Comparison of ENCODE assay signal across 8 cellular contexts in genomic region chr1:223771814-223772770, GRCh38. TPM values are rescaled to one million over a fixed set of nuclear protein-coding genes. Genes with fewer than 3 reads are reported as not detected.
A peak's percentile ranks its signal among the peaks of the same experiment; 100 is the strongest.
DNase-seq lines count a peak whose midpoint lies in the region; ATAC-seq and TF ChIP-seq lines count a peak whose summit lies in the region.

No MANE protein-coding gene starts in this region.

- intact Hi-C loops in esophagus muscularis mucosa (cut with DNase I): loop anchor here (10.0 kb wide), 1 partner anchor 73 kb away; the partner anchor contains the start of gene TP53BP2

- TF ChIP-seq POLR2A in esophagus muscularis mucosa (IDR thresholded peaks at IDR 0.05; ENCODE audit: low read depth): no peak

- peak overlapping the region; percentile 5 for H3K27ac Mint-ChIP-seq in activated naive CD4-positive, alpha-beta T cell treated with anti-CD3 and anti-CD28 coated beads, Interleukin-2, amount 10 ng/mL, durations not matched to agents 7 days and 5 days
- H3K27ac Mint-ChIP-seq in nephron: peak overlapping the region; percentile 43 to 87 (median 70)

- H3K27me3 Mint-ChIP-seq in activated naive CD4-positive, alpha-beta T cell treated with anti-CD3 and anti-CD28 coated beads, Interleukin-2, amount 10 ng/mL, durations not matched to agents 7 days and 5 days: no peaks in the 10 kb centered on the region
- no peaks in the 10 kb centered on the region for H3K27me3 Mint-ChIP-seq in nephron (ENCODE audit: low read depth)

- H2AFZ ChIP-seq in SK-N-SH (ENCODE audit: low read depth): peak overlapping the region; percentile 26; the same call in 1 of the 2 replicates

- H3K36me3 Mint-ChIP-seq in activated naive CD4-positive, alpha-beta T cell treated with anti-CD3 and anti-CD28 coated beads, Interleukin-2, amount 10 ng/mL, durations not matched to agents 7 days and 5 days: peaks cover 72% of the 10 kb centered on the region
- peaks cover 82% of the 10 kb centered on the region for H3K36me3 Mint-ChIP-seq in nephron (ENCODE audit: low read depth)

- POLR2A ChIA-PET in SK-N-SH (lab: Yijun Ruan, JAX): no interaction called here

- H3K9ac ChIP-seq in SK-N-SH: peak overlapping the region; percentile 61

- no peak for TF ChIP-seq RAD21 in SK-N-SH (IDR thresholded peaks at IDR 0.05; ENCODE audit: low read length)

- H3K79me2 ChIP-seq in SK-N-SH (ENCODE audit: insufficient read depth): peaks cover 13% of the 10 kb centered on the region; the same call in 1 of the 2 replicates

- H3K9me2 ChIP-seq in SK-N-SH: no peaks in the 10 kb centered on the region

- peak overlapping the region; percentile 58 for H3K4me2 ChIP-seq in SK-N-SH

- H3K4me3 ChIP-seq in SK-N-SH (ENCODE audit: low read depth in 2 of 2, low read length in 1 of 2) (peak overlapping the region in 1 of 2 experiments; percentile 30; a peak in 2 of 4 replicates), esophagus muscularis mucosa (peak overlapping the region in 1 of 4 donors; percentile 21)

- TF ChIP-seq EP300 in SK-N-SH (IDR thresholded peaks at IDR 0.05; ENCODE audit: borderline replicate concordance in 1 of 2, low read depth in 1 of 2, low read length in 1 of 2) (peak in 1 of 2 experiments; percentile 59; a peak in 1 of 4 replicates), esophagus muscularis mucosa (IDR thresholded peaks at IDR 0.05) (no peak)

- no peak overlapping the region for H3K4me3 Mint-ChIP-seq in activated naive CD4-positive, alpha-beta T cell treated with anti-CD3 and anti-CD28 coated beads, Interleukin-2, amount 10 ng/mL, durations not matched to agents 7 days and 5 days
- no peak overlapping the region for H3K4me3 Mint-ChIP-seq in nephron

- no peak for DNase-seq in activated naive CD4-positive, alpha-beta T cell treated with anti-CD3 and anti-CD28 coated beads, Interleukin-2, amount 10 ng/mL, durations not matched to agents 7 days and 5 days
- DNase-seq in activated naive CD4-positive, alpha-beta T cell treated with anti-CD3 and anti-CD28 coated beads, Interleukin-2, amount 50 U/mL, for 16 hours: no peak
- DNase-seq in SK-N-SH (no peak), esophagus muscularis mucosa (ENCODE audit: extremely low spot score) (no peak)
- DNase-seq in stimulated activated CD4-positive, alpha-beta T cell treated with anti-CD3 and anti-CD28 coated beads, Interleukin-2, amount 100 ng/mL, for 48 hours: no peak

- WGBS in SK-N-SH (ENCODE audit: low lambda C conversion rate): 16% methylated on average over 16 of the region's 16 CpGs
- 32% methylated on average over 16 of the region's 16 CpGs for WGBS in esophagus muscularis mucosa

- H3F3A ChIP-seq in SK-N-SH (replicated peaks; ENCODE audit: insufficient read depth): peaks cover 69% of the 10 kb centered on the region

- H3K4me1 ChIP-seq in SK-N-SH (ENCODE audit: control insufficient read depth in 1 of 2, insufficient read depth in 2 of 2, low read depth in 1 of 2, low read length in 1 of 2) (peaks cover 9 to 44% of the 10 kb centered on the region in 2 experiments), esophagus muscularis mucosa (peaks cover 33 to 47% (median 34%) of the 10 kb centered on the region in 4 donors)

- H3K36me3 ChIP-seq in SK-N-SH (replicated peaks in 1 of 2; ENCODE audit: control insufficient read depth in 1 of 2, insufficient read depth in 2 of 2, low read length in 1 of 2) (peaks cover 53 to 54% of the 10 kb centered on the region in 2 experiments), esophagus muscularis mucosa (peaks cover 41 to 80% (median 72%) of the 10 kb centered on the region in 4 donors)

- no peak for TF ChIP-seq CTCF in SK-N-SH (IDR thresholded peaks at IDR 0.05)
- no peak for TF ChIP-seq CTCF in esophagus muscularis mucosa (IDR thresholded peaks at IDR 0.05)
- no peak for TF ChIP-seq CTCF in nephron (IDR thresholded peaks at IDR 0.05; ENCODE audit: unreplicated experiment in 3 of 3)

- H3K27ac ChIP-seq in SK-N-SH (ENCODE audit: low read depth in 2 of 2, low read length in 1 of 2): peak overlapping the region; percentile 90 to 96
- peak overlapping the region; percentile 59 to 76 (median 68) for H3K27ac ChIP-seq in esophagus muscularis mucosa (replicated peaks in 1 of 4)

- CTCF ChIA-PET in activated naive CD4-positive, alpha-beta T cell treated with anti-CD3 and anti-CD28 coated beads, Interleukin-2, amount 10 ng/mL, durations not matched to agents 7 days and 5 days (lab: Charles Lee): interaction anchor here (0.9 to 2.0 kb wide), 3 partner anchors 23 to 76 kb away, joined by 3 to 6 read pairs (median 3); no protein-coding TSS in a partner anchor
- CTCF ChIA-PET in SK-N-SH (lab: Yijun Ruan, JAX): interaction anchor here (3.1 kb wide), 1 partner anchor 23 kb away, joined by 14 read pairs; no protein-coding TSS in a partner anchor

- H3K4me1 Mint-ChIP-seq in activated naive CD4-positive, alpha-beta T cell treated with anti-CD3 and anti-CD28 coated beads, Interleukin-2, amount 10 ng/mL, durations not matched to agents 7 days and 5 days: peaks cover 24% of the 10 kb centered on the region
- peaks cover 39% of the 10 kb centered on the region for H3K4me1 Mint-ChIP-seq in nephron

- H4K20me1 ChIP-seq in SK-N-SH (ENCODE audit: insufficient read depth): no peaks in the 10 kb centered on the region

- ATAC-seq in GM18520 (IDR thresholded peaks at IDR 0.05; ENCODE audit: unreplicated experiment) (no peak), HG03354 (IDR thresholded peaks at IDR 0.05; ENCODE audit: poor library complexity, severe bottlenecking, unreplicated experiment) (no peak)

- no peaks in the 10 kb centered on the region for H3K27me3 ChIP-seq in SK-N-SH (ENCODE audit: insufficient read depth)
- H3K27me3 ChIP-seq in esophagus muscularis mucosa: no peaks in the 10 kb centered on the region

- H3K9me3 Mint-ChIP-seq in activated naive CD4-positive, alpha-beta T cell treated with anti-CD3 and anti-CD28 coated beads, Interleukin-2, amount 10 ng/mL, durations not matched to agents 7 days and 5 days: no peaks in the 10 kb centered on the region
- no peaks in the 10 kb centered on the region for H3K9me3 Mint-ChIP-seq in nephron

- H3K9me3 ChIP-seq in SK-N-SH (no peaks in the 10 kb centered on the region), esophagus muscularis mucosa (no peaks in the 10 kb centered on the region)

TF ChIP-seq in SK-N-SH, 30 proteins besides CTCF, POLR2A, EP300 and RAD21 (continues in another document):
- TF ChIP-seq TCF12 (IDR thresholded peaks at IDR 0.05) (peak; percentile 78), GATA2 (CRISPR knock-in tag; IDR thresholded peaks at IDR 0.05) (no peak), USF1 (IDR thresholded peaks at IDR 0.05; ENCODE audit: borderline replicate concordance, low read depth) (no peak), RCOR1 (IDR thresholded peaks at IDR 0.05; ENCODE audit: low read length) (no peak), MXI1 (IDR thresholded peaks at IDR 0.05; ENCODE audit: low read depth, low read length) (no peak), JUND (IDR thresholded peaks at IDR 0.05) (peak; percentile 42), ELF1 (IDR thresholded peaks at IDR 0.05) (no peak), MEF2A (IDR thresholded peaks at IDR 0.05; ENCODE audit: borderline replicate concordance, low read depth) (no peak), NFIC (IDR thresholded peaks at IDR 0.05; ENCODE audit: borderline replicate concordance) (peak; percentile 30; the same call in 1 of the 2 replicates), CHD2 (IDR thresholded peaks at IDR 0.05; ENCODE audit: low read length, partially characterized antibody) (no peak), PBX3 (IDR thresholded peaks at IDR 0.05) (peak; percentile 26), IRF3 (IDR thresholded peaks at IDR 0.05; ENCODE audit: low read depth, low read length) (no peak)
- TF ChIP-seq, protein P1, sequence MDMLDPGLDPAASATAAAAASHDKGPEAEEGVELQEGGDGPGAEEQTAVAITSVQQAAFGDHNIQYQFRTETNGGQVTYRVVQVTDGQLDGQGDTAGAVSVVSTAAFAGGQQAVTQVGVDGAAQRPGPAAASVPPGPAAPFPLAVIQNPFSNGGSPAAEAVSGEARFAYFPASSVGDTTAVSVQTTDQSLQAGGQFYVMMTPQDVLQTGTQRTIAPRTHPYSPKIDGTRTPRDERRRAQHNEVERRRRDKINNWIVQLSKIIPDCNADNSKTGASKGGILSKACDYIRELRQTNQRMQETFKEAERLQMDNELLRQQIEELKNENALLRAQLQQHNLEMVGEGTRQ (IDR thresholded peaks at IDR 0.05; ENCODE audit: borderline replicate concordance, low read depth, low read length): no peak

RNA-seq across cellular contexts. Expression of gene CAPN2, which starts 59.8 kb away (rescaled TPM):
- 208 and 209 TPM in 2 replicates for polyA plus RNA-seq in SK-N-SH (2012; rRNA removed)
- 177 and 181 TPM in 2 replicates for polyA plus RNA-seq in SK-N-SH (2012; cell fraction: cytosol; rRNA removed)
- polyA plus RNA-seq in SK-N-SH (2012; cell fraction: nucleus; rRNA removed): 432 and 454 TPM in 2 replicates
- total RNA-seq in esophagus muscularis mucosa: 100 to 1,000 TPM in 3 of 4 donors, 10 to 100 TPM in 1; 91.9 to 231 (median 161) TPM
